1 cellular context compared by ENCODE assay signal in the genomic region with DNA sequence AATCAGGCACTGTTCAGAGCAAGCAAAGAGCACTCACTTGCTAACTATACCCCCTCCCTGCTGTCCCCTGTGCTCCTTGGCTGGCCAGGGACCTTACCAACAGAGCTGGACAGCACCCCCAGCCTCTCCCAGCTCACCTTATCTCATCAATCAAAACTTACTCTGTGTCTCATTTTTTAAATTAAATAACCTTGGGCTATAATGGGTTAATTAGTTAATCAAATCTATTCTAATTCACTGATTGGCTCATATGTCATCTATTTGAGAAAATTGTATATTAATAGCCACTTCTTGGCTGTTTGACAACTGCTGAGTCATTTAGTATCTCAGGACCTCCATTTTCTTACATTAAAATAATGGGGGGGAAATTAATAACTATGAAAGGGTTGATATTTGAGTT.
TF ChIP-seq lines count a peak whose summit lies in the region.

No MANE protein-coding gene starts in this region.

TF ChIP-seq in GM23338, 12 proteins besides CTCF, POLR2A, EP300 and RAD21 (continued from another document):
- TF ChIP-seq, protein P1, sequence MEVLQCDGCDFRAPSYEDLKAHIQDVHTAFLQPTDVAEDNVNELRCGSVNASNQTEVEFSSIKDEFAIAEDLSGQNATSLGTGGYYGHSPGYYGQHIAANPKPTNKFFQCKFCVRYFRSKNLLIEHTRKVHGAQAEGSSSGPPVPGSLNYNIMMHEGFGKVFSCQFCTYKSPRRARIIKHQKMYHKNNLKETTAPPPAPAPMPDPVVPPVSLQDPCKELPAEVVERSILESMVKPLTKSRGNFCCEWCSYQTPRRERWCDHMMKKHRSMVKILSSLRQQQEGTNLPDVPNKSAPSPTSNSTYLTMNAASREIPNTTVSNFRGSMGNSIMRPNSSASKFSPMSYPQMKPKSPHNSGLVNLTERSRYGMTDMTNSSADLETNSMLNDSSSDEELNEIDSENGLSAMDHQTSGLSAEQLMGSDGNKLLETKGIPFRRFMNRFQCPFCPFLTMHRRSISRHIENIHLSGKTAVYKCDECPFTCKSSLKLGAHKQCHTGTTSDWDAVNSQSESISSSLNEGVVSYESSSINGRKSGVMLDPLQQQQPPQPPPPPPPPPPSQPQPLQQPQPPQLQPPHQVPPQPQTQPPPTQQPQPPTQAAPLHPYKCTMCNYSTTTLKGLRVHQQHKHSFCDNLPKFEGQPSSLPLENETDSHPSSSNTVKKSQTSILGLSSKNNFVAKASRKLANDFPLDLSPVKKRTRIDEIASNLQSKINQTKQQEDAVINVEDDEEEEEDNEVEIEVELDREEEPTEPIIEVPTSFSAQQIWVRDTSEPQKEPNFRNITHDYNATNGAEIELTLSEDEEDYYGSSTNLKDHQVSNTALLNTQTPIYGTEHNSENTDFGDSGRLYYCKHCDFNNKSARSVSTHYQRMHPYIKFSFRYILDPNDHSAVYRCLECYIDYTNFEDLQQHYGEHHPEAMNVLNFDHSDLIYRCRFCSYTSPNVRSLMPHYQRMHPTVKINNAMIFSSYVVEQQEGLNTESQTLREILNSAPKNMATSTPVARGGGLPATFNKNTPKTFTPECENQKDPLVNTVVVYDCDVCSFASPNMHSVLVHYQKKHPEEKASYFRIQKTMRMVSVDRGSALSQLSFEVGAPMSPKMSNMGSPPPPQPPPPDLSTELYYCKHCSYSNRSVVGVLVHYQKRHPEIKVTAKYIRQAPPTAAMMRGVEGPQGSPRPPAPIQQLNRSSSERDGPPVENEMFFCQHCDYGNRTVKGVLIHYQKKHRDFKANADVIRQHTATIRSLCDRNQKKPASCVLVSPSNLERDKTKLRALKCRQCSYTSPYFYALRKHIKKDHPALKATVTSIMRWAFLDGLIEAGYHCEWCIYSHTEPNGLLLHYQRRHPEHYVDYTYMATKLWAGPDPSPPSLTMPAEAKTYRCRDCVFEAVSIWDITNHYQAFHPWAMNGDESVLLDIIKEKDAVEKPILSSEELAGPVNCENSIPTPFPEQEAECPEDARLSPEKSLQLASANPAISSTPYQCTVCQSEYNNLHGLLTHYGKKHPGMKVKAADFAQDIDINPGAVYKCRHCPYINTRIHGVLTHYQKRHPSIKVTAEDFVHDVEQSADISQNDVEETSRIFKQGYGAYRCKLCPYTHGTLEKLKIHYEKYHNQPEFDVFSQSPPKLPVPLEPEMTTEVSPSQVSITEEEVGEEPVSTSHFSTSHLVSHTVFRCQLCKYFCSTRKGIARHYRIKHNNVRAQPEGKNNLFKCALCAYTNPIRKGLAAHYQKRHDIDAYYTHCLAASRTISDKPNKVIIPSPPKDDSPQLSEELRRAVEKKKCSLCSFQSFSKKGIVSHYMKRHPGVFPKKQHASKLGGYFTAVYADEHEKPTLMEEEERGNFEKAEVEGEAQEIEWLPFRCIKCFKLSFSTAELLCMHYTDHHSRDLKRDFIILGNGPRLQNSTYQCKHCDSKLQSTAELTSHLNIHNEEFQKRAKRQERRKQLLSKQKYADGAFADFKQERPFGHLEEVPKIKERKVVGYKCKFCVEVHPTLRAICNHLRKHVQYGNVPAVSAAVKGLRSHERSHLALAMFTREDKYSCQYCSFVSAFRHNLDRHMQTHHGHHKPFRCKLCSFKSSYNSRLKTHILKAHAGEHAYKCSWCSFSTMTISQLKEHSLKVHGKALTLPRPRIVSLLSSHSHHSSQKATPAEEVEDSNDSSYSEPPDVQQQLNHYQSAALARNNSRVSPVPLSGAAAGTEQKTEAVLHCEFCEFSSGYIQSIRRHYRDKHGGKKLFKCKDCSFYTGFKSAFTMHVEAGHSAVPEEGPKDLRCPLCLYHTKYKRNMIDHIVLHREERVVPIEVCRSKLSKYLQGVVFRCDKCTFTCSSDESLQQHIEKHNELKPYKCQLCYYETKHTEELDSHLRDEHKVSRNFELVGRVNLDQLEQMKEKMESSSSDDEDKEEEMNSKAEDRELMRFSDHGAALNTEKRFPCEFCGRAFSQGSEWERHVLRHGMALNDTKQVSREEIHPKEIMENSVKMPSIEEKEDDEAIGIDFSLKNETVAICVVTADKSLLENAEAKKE (CRISPR knock-in tag; IDR thresholded peaks at IDR 0.05) = no peak
- TF ChIP-seq EZH2phosphoT487 (IDR thresholded peaks at IDR 0.05; ENCODE audit: unreplicated experiment) = no peak
- no peak for TF ChIP-seq JUNB (IDR thresholded peaks at IDR 0.05; ENCODE audit: unreplicated experiment)
- TF ChIP-seq, protein P2, sequence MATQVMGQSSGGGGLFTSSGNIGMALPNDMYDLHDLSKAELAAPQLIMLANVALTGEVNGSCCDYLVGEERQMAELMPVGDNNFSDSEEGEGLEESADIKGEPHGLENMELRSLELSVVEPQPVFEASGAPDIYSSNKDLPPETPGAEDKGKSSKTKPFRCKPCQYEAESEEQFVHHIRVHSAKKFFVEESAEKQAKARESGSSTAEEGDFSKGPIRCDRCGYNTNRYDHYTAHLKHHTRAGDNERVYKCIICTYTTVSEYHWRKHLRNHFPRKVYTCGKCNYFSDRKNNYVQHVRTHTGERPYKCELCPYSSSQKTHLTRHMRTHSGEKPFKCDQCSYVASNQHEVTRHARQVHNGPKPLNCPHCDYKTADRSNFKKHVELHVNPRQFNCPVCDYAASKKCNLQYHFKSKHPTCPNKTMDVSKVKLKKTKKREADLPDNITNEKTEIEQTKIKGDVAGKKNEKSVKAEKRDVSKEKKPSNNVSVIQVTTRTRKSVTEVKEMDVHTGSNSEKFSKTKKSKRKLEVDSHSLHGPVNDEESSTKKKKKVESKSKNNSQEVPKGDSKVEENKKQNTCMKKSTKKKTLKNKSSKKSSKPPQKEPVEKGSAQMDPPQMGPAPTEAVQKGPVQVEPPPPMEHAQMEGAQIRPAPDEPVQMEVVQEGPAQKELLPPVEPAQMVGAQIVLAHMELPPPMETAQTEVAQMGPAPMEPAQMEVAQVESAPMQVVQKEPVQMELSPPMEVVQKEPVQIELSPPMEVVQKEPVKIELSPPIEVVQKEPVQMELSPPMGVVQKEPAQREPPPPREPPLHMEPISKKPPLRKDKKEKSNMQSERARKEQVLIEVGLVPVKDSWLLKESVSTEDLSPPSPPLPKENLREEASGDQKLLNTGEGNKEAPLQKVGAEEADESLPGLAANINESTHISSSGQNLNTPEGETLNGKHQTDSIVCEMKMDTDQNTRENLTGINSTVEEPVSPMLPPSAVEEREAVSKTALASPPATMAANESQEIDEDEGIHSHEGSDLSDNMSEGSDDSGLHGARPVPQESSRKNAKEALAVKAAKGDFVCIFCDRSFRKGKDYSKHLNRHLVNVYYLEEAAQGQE (IDR thresholded peaks at IDR 0.05; ENCODE audit: unreplicated experiment) = no peak
